In the genomic region with DNA sequence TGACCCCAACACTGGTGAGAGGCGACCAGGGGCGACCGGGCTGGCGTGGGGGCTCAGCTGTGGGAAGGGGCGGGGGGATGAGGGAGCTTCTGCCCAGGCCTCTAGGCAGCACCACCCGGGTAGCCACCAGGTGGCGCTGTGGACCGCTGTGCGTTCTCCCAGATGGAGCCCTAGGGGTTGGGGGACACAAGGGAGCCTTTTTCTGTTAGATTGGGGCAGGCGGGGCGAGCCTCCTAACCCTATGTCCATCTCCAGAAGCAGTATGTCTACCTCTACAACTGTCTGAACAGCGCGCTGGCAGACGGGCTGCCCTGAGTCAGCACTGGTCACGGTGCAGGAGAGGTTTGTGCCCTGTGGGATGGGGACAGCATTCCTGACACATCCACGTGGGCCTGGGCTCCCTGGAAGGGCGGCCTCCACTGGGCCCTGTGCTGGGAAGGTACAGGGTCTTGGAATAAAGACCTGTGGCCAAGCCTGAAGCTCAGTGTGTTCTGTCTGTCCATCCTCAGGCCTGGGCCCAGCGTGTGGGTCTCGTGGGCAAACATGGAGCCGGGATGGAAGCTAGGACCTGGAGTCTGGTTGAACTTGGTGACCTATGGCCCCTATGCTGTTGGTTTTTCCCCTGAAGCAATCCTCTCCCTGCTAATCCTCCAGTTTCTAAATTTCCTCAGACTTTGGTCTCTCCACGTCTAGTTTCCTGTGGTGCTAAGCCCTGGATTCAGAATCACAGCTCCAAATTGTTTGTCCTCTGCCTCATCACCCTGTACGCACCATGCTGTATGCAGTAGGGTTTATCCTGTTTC, we compare ENCODE assay signal across 8 cellular contexts. TPM values are rescaled to one million over a fixed set of nuclear protein-coding genes. Genes with fewer than 3 reads are reported as not detected.
A peak's percentile ranks its signal among the peaks of the same experiment; 100 is the strongest.
DNase-seq lines count a peak whose midpoint lies in the region; ATAC-seq lines count a peak whose summit lies in the region.

No MANE protein-coding gene starts in this region.

- DNase-seq in NCI-H524 (lab: John Stamatoyannopoulos, UW) (peak; percentile 44 to 80), NCI-H524 treated with DMSO at 0.1 percent for 48 hours (lab: John Stamatoyannopoulos, UW) (no peak), NCI-H1048 (lab: John Stamatoyannopoulos, UW) (peak; percentile 41), caudate nucleus (lab: John Stamatoyannopoulos, UW) (peak in 40 of 61 donors; percentile 3 to 67 (median 23)), left lobe of liver (ENCODE audit: low spot score) (peak; percentile 61)
- peak; percentile 55 for DNase-seq in activated CD4-positive, alpha-beta T cell treated with anti-CD3 and anti-CD28 coated beads for 1 hour
- peak; percentile 69 to 84 for DNase-seq in stimulated activated CD4-positive, alpha-beta T cell treated with anti-CD3 and anti-CD28 coated beads, Interleukin-4, amount 100 ng/mL, for 48 hours (ENCODE audit: low read depth in 2 of 2)

- no peak overlapping the region for H3K27ac ChIP-seq in caudate nucleus (ENCODE audit: low read depth, low read length)

- ATAC-seq in left lobe of liver (peak; percentile 52), HG03196 (IDR thresholded peaks at IDR 0.05; ENCODE audit: unreplicated experiment) (no peak)

RNA-seq across cellular contexts. Expression of a gene that starts 23.1 kb away (rescaled TPM):
- total RNA-seq in left lobe of liver: 11.6 TPM
